ENCODE assay signal across 16 cellular contexts in the genomic region with DNA sequence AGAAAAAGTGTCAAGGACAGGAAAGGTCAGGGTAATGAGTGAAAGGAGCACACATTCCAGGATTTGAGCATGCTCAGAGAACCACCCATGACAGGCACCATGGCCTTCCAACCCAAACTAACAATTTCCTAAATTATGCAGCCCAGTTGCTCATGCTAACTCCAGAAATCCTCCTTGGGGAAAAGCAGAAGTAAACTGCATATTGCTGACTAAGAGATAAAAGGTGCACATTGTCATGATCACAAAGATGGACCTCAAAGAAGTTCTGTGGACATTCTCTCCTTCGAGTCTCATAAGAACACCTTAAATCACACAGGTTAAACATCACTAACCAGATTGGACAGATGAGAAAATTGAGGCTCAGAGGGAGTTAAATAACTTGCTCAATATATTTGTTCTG.
"Had no signal": no experiment of that assay in that cellular context is flagged by ENCODE, and none has a peak within 500 bp of the region (broad histone marks: within the 10 kb centered on the region; RNA-seq: fewer than 3 reads in every experiment).

No MANE protein-coding gene starts in this region.

- H3K36me3 ChIP-seq: heart left ventricle, prostate gland, tibial artery, WERI-Rb-1 had no signal

- H3K9me3 ChIP-seq: body of pancreas, heart left ventricle, prostate gland, tibial artery had no signal

- DNase-seq: activated CD4-positive, alpha-beta T cell treated with anti-CD3 and anti-CD28 coated beads for 1 hour; activated gamma-delta T cell treated with Interleukin-2 at 50 U/mL for 16 hours; activated T-cell treated with anti-CD3 and anti-CD28 coated beads, Interleukin-2, amount 50 U/mL, for 1 hour; anterior cingulate cortex; body of pancreas; effector CD4-positive, alpha-beta T cell; heart left ventricle; islet precursor cell; left cardiac atrium; midbrain; tibial artery; WERI-Rb-1 had no signal

- ATAC-seq: body of pancreas; heart left ventricle; left cardiac atrium; natural killer cell treated with Interleukin-12 subunit alpha and Interleukin-12 subunit beta and Interleukin-15 and Interleukin-18, amount 100 ng/mL, for 72 hours had no signal

- H3K4me3 ChIP-seq: body of pancreas, heart left ventricle, prostate gland, tibial artery had no signal

- H3K27me3 ChIP-seq: body of pancreas, tibial artery had no signal

- H3K27ac ChIP-seq: body of pancreas, heart left ventricle, prostate gland, tibial artery, WERI-Rb-1 had no signal

- FAIRE-seq: endometrium, TTC549 had no signal

- H3K4me1 ChIP-seq: body of pancreas, prostate gland, tibial artery had no signal
